In genomic region chr21:17585875-17586450, GRCh38 we compare ENCODE assay signal across 8 cellular contexts. TPM values are rescaled to one million over a fixed set of nuclear protein-coding genes. Genes with fewer than 3 reads are reported as not detected.
A peak's percentile ranks its signal among the peaks of the same experiment; 100 is the strongest.
DNase-seq lines count a peak whose midpoint lies in the region; ATAC-seq, FAIRE-seq and TF ChIP-seq lines count a peak whose summit lies in the region.

No MANE protein-coding gene starts in this region.

- DNase-seq in COLO829 (ENCODE audit: low spot score) = peak; percentile 16
- peak; percentile 52 for DNase-seq in HCEC 1CT
- peak; percentile 35 for DNase-seq in NCI-H460 (ENCODE audit: extremely low read depth, low read depth)
- DNase-seq in bronchial epithelial cell (ENCODE audit: low read depth) = peak; percentile 50
- no peak for DNase-seq in activated effector memory CD4-positive, alpha-beta T cell treated with Interleukin-2 at 50 U/mL for 16 hours
- no peak for DNase-seq in ecto neural progenitor cell (ENCODE audit: low spot score)

- no peaks in the 10 kb centered on the region for H3K9me3 ChIP-seq in liver (ENCODE audit: control insufficient read depth in 4 of 4, low read length in 3 of 4)

- peak; percentile 47 for TF ChIP-seq CTCF in bronchial epithelial cell (IDR thresholded peaks at IDR 0.05; ENCODE audit: insufficient read depth, low read length, severe bottlenecking)
- TF ChIP-seq CTCF in liver (IDR thresholded peaks at IDR 0.05; ENCODE audit: low read depth, low read length, missing input control) = peak; percentile 57

- peak; percentile 86 to 87 for TF ChIP-seq RAD21 in liver (IDR thresholded peaks at IDR 0.05)

- H3K27me3 ChIP-seq in bronchial epithelial cell (ENCODE audit: control insufficient read depth, insufficient read depth, low read length) (no peaks in the 10 kb centered on the region), liver (ENCODE audit: control insufficient read depth in 4 of 4, insufficient read depth in 4 of 4, low read length in 3 of 4) (no peaks in the 10 kb centered on the region)

- H3K27ac ChIP-seq in liver (ENCODE audit: low read depth in 1 of 2, low read length in 2 of 2) = no peak overlapping the region

- H3K4me3 ChIP-seq in bronchial epithelial cell (ENCODE audit: low read depth, low read length) (no peak overlapping the region), liver (ENCODE audit: low read depth in 1 of 3, low read length in 3 of 3) (no peak overlapping the region)

- 10% methylated on average over 3 of the region's 3 CpGs for WGBS in liver

- H3K9ac ChIP-seq in liver (ENCODE audit: low read depth in 1 of 2, low read length in 2 of 2) = no peak overlapping the region

- no peak for FAIRE-seq in bronchial epithelial cell (lab: Jason Lieb, UNC)

- no peaks in the 10 kb centered on the region for H3K36me3 ChIP-seq in bronchial epithelial cell (ENCODE audit: control insufficient read depth, insufficient read depth, low read length)
- H3K36me3 ChIP-seq in liver (ENCODE audit: control insufficient read depth in 4 of 4, insufficient read depth in 3 of 4, low read depth in 1 of 4, low read length in 3 of 4) = no peaks in the 10 kb centered on the region

- no peak for ATAC-seq in HG03571 (IDR thresholded peaks at IDR 0.05; ENCODE audit: unreplicated experiment)

- H3K4me1 ChIP-seq in liver (ENCODE audit: control insufficient read depth in 4 of 4, insufficient read depth in 4 of 4, low read length in 3 of 4) = peaks cover 0 to 5% (median under 1%) of the 10 kb centered on the region in 4 donors

TF ChIP-seq in liver, 16 proteins besides CTCF, POLR2A, EP300 and RAD21:
- TF ChIP-seq ATF3 (IDR thresholded peaks at IDR 0.05) = no peak
- TF ChIP-seq YY1 (IDR thresholded peaks at IDR 0.05) = no peak
- TF ChIP-seq FOXA2 (IDR thresholded peaks at IDR 0.05) = no peak
- no peak for TF ChIP-seq NR2F2 (IDR thresholded peaks at IDR 0.05)
- TF ChIP-seq, protein P1, sequence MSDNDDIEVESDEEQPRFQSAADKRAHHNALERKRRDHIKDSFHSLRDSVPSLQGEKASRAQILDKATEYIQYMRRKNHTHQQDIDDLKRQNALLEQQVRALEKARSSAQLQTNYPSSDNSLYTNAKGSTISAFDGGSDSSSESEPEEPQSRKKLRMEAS (IDR thresholded peaks at IDR 0.05) = no peak
- no peak for TF ChIP-seq ZBTB33 (IDR thresholded peaks at IDR 0.05)
- no peak for TF ChIP-seq HNF4A (conservative IDR thresholded peaks at IDR 0.05)
- no peak for TF ChIP-seq EGR1 (IDR thresholded peaks at IDR 0.05; ENCODE audit: low read depth in 2 of 2)
- no peak for TF ChIP-seq GABPA (IDR thresholded peaks at IDR 0.05 in 1 of 2, conservative IDR thresholded peaks at IDR 0.05 in 1 of 2)
- no peak for TF ChIP-seq JUND (IDR thresholded peaks at IDR 0.05)
- TF ChIP-seq HNF4G (IDR thresholded peaks at IDR 0.05) = no peak

RNA-seq across cellular contexts. Expression of gene BTG3, which starts 26.7 kb away (rescaled TPM):
- total RNA-seq in NCI-H460 (2014; rRNA removed; shearing (Covaris generic)) = 43.1 and 44.0 TPM in 2 replicates
- polyA plus RNA-seq in NCI-H460 (2014; cell fraction: nucleus; rRNA removed) = 60.7 and 100 TPM in 2 replicates
- total RNA-seq in bronchial epithelial cell (28.3 and 32.9 TPM in 2 replicates), liver (10 to 100 TPM in 1 of 2 donors, 1 to 10 TPM in 1; 4.1 to 25.5 TPM)
- 1 to 10 TPM; 4.8 to 6.3 TPM for polyA plus RNA-seq in liver

Comparison
In these comparisons a context has a peak if more than half of its experiments do, and no peak if none do; other contexts are left out.
1. DNase-seq: peak in COLO829 (single experiment), HCEC 1CT (single experiment), NCI-H460 (single experiment) and bronchial epithelial cell (single experiment); none in activated effector memory CD4-positive, alpha-beta T cell treated with Interleukin-2 at 50 U/mL for 16 hours (single experiment) and ecto neural progenitor cell (single experiment).